In genomic region chr6:163751032-163751525, GRCh38 we compare ENCODE assay signal across 15 cellular contexts.
DNase-seq lines count a peak whose midpoint lies in the region; ATAC-seq, FAIRE-seq and TF ChIP-seq lines count a peak whose summit lies in the region.
"Had no signal": no experiment of that assay in that cellular context is flagged by ENCODE, and none has a peak within 500 bp of the region (broad histone marks: within the 10 kb centered on the region; RNA-seq: fewer than 3 reads in every experiment).

No MANE protein-coding gene starts in this region.

- no peak for TF ChIP-seq RAD21 in GM12878 (IDR thresholded peaks at IDR 0.05; ENCODE audit: insufficient read depth, low read depth, low read length)
- TF ChIP-seq RAD21 in HepG2 (CRISPR knock-in tag; IDR thresholded peaks at IDR 0.05): no peak

- BruUV-seq in GM12878 (replicated peaks; lab: Mats Ljungman, UMichigan): no TSS peak
- BruUV-seq in HepG2 (replicated peaks; lab: Mats Ljungman, UMichigan): no TSS peak

- H3K36me3 ChIP-seq in heart left ventricle: no peaks in the 10 kb centered on the region
- H3K36me3 ChIP-seq in GM12878 (ENCODE audit: control insufficient read depth in 2 of 2, insufficient read depth in 2 of 2, low read length in 1 of 2): no peaks in the 10 kb centered on the region
- H3K36me3 ChIP-seq in lower lobe of right lung: no peaks in the 10 kb centered on the region
- H3K36me3 ChIP-seq in upper lobe of right lung: no peaks in the 10 kb centered on the region
- no peaks in the 10 kb centered on the region for H3K36me3 ChIP-seq in HepG2 (replicated peaks in 1 of 2; ENCODE audit: control insufficient read depth in 1 of 2, insufficient read depth in 2 of 2, low read length in 2 of 2)
- H3K36me3 ChIP-seq: neutrophil had no signal

- TF ChIP-seq POLR2A in heart left ventricle (IDR thresholded peaks at IDR 0.05): no peak
- no peak for TF ChIP-seq POLR2A in GM12878 (IDR thresholded peaks at IDR 0.05; ENCODE audit: low read depth, low read length)
- TF ChIP-seq POLR2A in HepG2 (IDR thresholded peaks at IDR 0.05; ENCODE audit: insufficient read depth in 1 of 2, low read depth in 2 of 2, low read length in 2 of 2): no peak

- ATAC-seq in heart left ventricle (peak in 2 of 4 donors; percentile 16 to 37), GM12878 (no peak), lower lobe of right lung (peak; percentile 34 to 56), upper lobe of right lung (peak; percentile 68), HepG2 (no peak)
- ATAC-seq: HCT116, left colon had no signal

- H3K4me2 ChIP-seq in GM12878 (ENCODE audit: control insufficient read depth, insufficient read depth) (0 out of 2 replicates have a peak overlapping the region, but pooled peaks have one; percentile 13), HepG2 (ENCODE audit: low read depth, low read length) (no peak overlapping the region)

- H3K27me3 ChIP-seq in heart left ventricle (no peaks in the 10 kb centered on the region), GM12878 (replicated peaks in 1 of 2; ENCODE audit: control insufficient read depth in 2 of 2, insufficient read depth in 2 of 2, low read length in 1 of 2) (no peaks in the 10 kb centered on the region), lower lobe of right lung (ENCODE audit: low read depth) (no peaks in the 10 kb centered on the region), upper lobe of right lung (no peaks in the 10 kb centered on the region), HepG2 (ENCODE audit: control insufficient read depth in 1 of 2, insufficient read depth in 2 of 2, low read length in 2 of 2) (peaks cover 3 to 10% of the 10 kb centered on the region in 2 experiments; a peak in 2 of 5 replicates)

- H2AFZ ChIP-seq in GM12878 (ENCODE audit: control insufficient read depth, low read depth, low read length) (0 out of 2 replicates have a peak overlapping the region, but pooled peaks have one; percentile 11), HepG2 (ENCODE audit: low read length) (no peak overlapping the region)

- in situ Hi-C loops in GM12878 (cut with MboI) (no loop called here), HepG2 (cut with HindIII; ENCODE audit: extremely low pct_ligation_motif_present, low pct_unique_long_range_greater_than_20kb) (no loop called here)

- no peaks in the 10 kb centered on the region for H4K20me1 ChIP-seq in GM12878 (ENCODE audit: control insufficient read depth, insufficient read depth)
- no peaks in the 10 kb centered on the region for H4K20me1 ChIP-seq in HepG2 (ENCODE audit: insufficient read depth, low read length)

- RAD21 ChIA-PET in GM12878 (lab: Charles Lee; ENCODE audit: unreplicated experiment): no interaction called here

- TF ChIP-seq EP300 in GM12878 (IDR thresholded peaks at IDR 0.05; ENCODE audit: borderline replicate concordance in 1 of 2, control insufficient read depth in 1 of 2, low read depth in 2 of 2, low read length in 2 of 2) (no peak), HepG2 (IDR thresholded peaks at IDR 0.05; ENCODE audit: low read depth in 2 of 2, low read length in 2 of 2) (no peak), HepG2 (CRISPR knock-in tag; IDR thresholded peaks at IDR 0.05; ENCODE audit: borderline replicate concordance) (no peak)

- H3K9me3 ChIP-seq in heart left ventricle (peaks cover 0 to 7% (median 0%) of the 10 kb centered on the region in 12 donors), GM12878 (replicated peaks; ENCODE audit: control insufficient read depth, insufficient read depth, low read length) (peaks cover 3% of the 10 kb centered on the region; the same call in 2 of the 3 replicates), lower lobe of right lung (no peaks in the 10 kb centered on the region), upper lobe of right lung (no peaks in the 10 kb centered on the region), HepG2 (ENCODE audit: low read length) (no peaks in the 10 kb centered on the region)
- H3K9me3 ChIP-seq: neutrophil had no signal

- H3K4me3 ChIP-seq in heart left ventricle (no peak overlapping the region), GM12878 (no peak overlapping the region), lower lobe of right lung (no peak overlapping the region), upper lobe of right lung (no peak overlapping the region), HepG2 (replicated peaks in 1 of 3; ENCODE audit: insufficient read depth in 1 of 3, low read depth in 2 of 3, low read length in 3 of 3) (no peak overlapping the region)

- H3K9ac ChIP-seq in GM12878 (ENCODE audit: control insufficient read depth, insufficient read depth, low read length) (no peak overlapping the region), HepG2 (ENCODE audit: insufficient read depth, low read depth, low read length) (no peak overlapping the region)

- H3K79me2 ChIP-seq in GM12878 (ENCODE audit: control insufficient read depth, insufficient read depth, low read length) (no peaks in the 10 kb centered on the region), HepG2 (ENCODE audit: insufficient read depth, low read length) (no peaks in the 10 kb centered on the region)

- no peak for DNase-seq in heart left ventricle
- DNase-seq in cardiac septum (ENCODE audit: low spot score): no peak
- no peak for DNase-seq in GM12878 (ENCODE audit: low read depth, low spot score)
- DNase-seq in lower lobe of right lung: peak; percentile 71
- DNase-seq in upper lobe of right lung: peak; percentile 77
- no peak for DNase-seq in HepG2 (ENCODE audit: low spot score)
- no peak for DNase-seq in NCI-H2196 treated with DMSO at 0.1 percent for 48 hours (lab: John Stamatoyannopoulos, UW; ENCODE audit: unreplicated experiment)
- DNase-seq in dedifferentiated amniotic fluid mesenchymal stem cell (ENCODE audit: extremely low spot score): no peak
- DNase-seq: DND-41; effector CD4-positive, alpha-beta T cell; left colon; NCI-H1048; NCI-H345 had no signal

- no peak for TF ChIP-seq CTCF in heart left ventricle (IDR thresholded peaks at IDR 0.05)
- no peak for TF ChIP-seq CTCF in GM12878 (IDR thresholded peaks at IDR 0.05 in 2 of 3, conservative IDR thresholded peaks at IDR 0.05 in 1 of 3; ENCODE audit: control insufficient read depth in 2 of 3, extremely low read depth in 1 of 3, insufficient read depth in 1 of 3, low read depth in 3 of 3, low read length in 3 of 3)
- TF ChIP-seq CTCF in lower lobe of right lung (IDR thresholded peaks at IDR 0.05): no peak
- TF ChIP-seq CTCF in upper lobe of right lung (IDR thresholded peaks at IDR 0.05): no peak
- no peak for TF ChIP-seq CTCF in HepG2 (CRISPR knock-in tag; IDR thresholded peaks at IDR 0.05)

- 38 to 54% (median 53%) methylated on average over 18 of the region's 18 CpGs for WGBS in heart left ventricle, 4 donors
- 56% methylated on average over 17 of the region's 18 CpGs for WGBS in GM12878 (ENCODE audit: insufficient coverage, insufficient replicate concordance, low lambda C conversion rate, missing lambda C conversion rate)
- WGBS in HepG2 (ENCODE audit: low lambda C conversion rate): 62% methylated on average over 18 of the region's 18 CpGs

- H3K4me1 ChIP-seq in heart left ventricle: peaks cover 0 to 30% (median 8%) of the 10 kb centered on the region in 12 donors
- H3K4me1 ChIP-seq in GM12878 (ENCODE audit: control insufficient read depth, insufficient read depth, low read length): peaks cover 12% of the 10 kb centered on the region
- H3K4me1 ChIP-seq in lower lobe of right lung: no peaks in the 10 kb centered on the region
- peaks cover 5% of the 10 kb centered on the region for H3K4me1 ChIP-seq in upper lobe of right lung
- no peaks in the 10 kb centered on the region for H3K4me1 ChIP-seq in HepG2 (ENCODE audit: insufficient read depth, low read length)

- H3K27ac ChIP-seq in heart left ventricle (peak overlapping the region in 8 of 12 donors; percentile 1 to 87 (median 59)), GM12878 (ENCODE audit: control insufficient read depth, insufficient read depth) (no peak overlapping the region), lower lobe of right lung (no peak overlapping the region), upper lobe of right lung (peak overlapping the region; percentile 6), HepG2 (ENCODE audit: extremely low read length, insufficient read depth, low read length) (no peak overlapping the region)
- H3K27ac ChIP-seq: neutrophil had no signal

- POLR2A ChIA-PET in GM12878 (lab: Charles Lee): no interaction called here
- POLR2A ChIA-PET in HepG2 (lab: Yijun Ruan, JAX): no interaction called here

- CTCF ChIA-PET in GM12878 (lab: Yijun Ruan, JAX): no interaction called here
- CTCF ChIA-PET in HepG2 (lab: Yijun Ruan, JAX; ENCODE audit: low intra/inter-chr PET ratio, low total read pairs): no interaction called here

- SMC1A ChIA-PET in GM12878 (lab: Charles Lee; ENCODE audit: uncharacterized antibody, unreplicated experiment): no interaction called here

- intact Hi-C loops in heart left ventricle (cut with DNase I): no loop called here
- intact Hi-C loops in cardiac septum (cut with DNase I): no loop called here
- intact Hi-C loops in GM12878 (cut with micrococcal nuclease; ENCODE audit: unreplicated experiment): no loop called here
- intact Hi-C loops in lower lobe of right lung (cut with DNase I): no loop called here
- intact Hi-C loops in upper lobe of right lung (cut with DNase I): no loop called here
- intact Hi-C loops in HepG2 (cut with micrococcal nuclease; ENCODE audit: unreplicated experiment): no loop called here

- FAIRE-seq in GM12878 (lab: Jason Lieb, UNC) (no peak), HepG2 (lab: Jason Lieb, UNC) (no peak)

TF ChIP-seq in GM12878, 131 proteins besides CTCF, POLR2A, EP300 and RAD21:
- TF ChIP-seq PAX5 (IDR thresholded peaks at IDR 0.05; ENCODE audit: borderline replicate concordance, low read depth, low read length) (no peak), RUNX3 (IDR thresholded peaks at IDR 0.05; ENCODE audit: low read length) (peak; percentile 32; the same call in 1 of the 2 replicates), LARP7 (IDR thresholded peaks at IDR 0.05) (no peak)

TF ChIP-seq in HepG2, 621 proteins besides CTCF, POLR2A, EP300 and RAD21 (continues in another document):
- TF ChIP-seq KDM5A (IDR thresholded peaks at IDR 0.05; ENCODE audit: borderline replicate concordance, low read length): no peak
- TF ChIP-seq ZNF660 (CRISPR knock-in tag; IDR thresholded peaks at IDR 0.05; ENCODE audit: borderline replicate concordance, low read depth): no peak
- TF ChIP-seq ZNF580 (CRISPR knock-in tag; IDR thresholded peaks at IDR 0.05; ENCODE audit: borderline replicate concordance, low read depth): no peak
- no peak for TF ChIP-seq RFX5 (IDR thresholded peaks at IDR 0.05; ENCODE audit: low read depth, low read length)
- no peak for TF ChIP-seq REL (CRISPR knock-in tag; conservative IDR thresholded peaks at IDR 0.05)
- no peak for TF ChIP-seq ATF7 (IDR thresholded peaks at IDR 0.05)
- TF ChIP-seq ATF7 (CRISPR knock-in tag; IDR thresholded peaks at IDR 0.05): no peak
- TF ChIP-seq YEATS4 (CRISPR knock-in tag; IDR thresholded peaks at IDR 0.05; ENCODE audit: borderline replicate concordance): no peak

Comparison
In these comparisons a context has a peak if more than half of its experiments do, and no peak if none do; other contexts are left out.
1. ATAC-seq: peak in lower lobe of right lung (2 of 2) and upper lobe of right lung (single experiment); none in GM12878 (single experiment) and HepG2 (single experiment).
2. DNase-seq: peak in lower lobe of right lung (single experiment) and upper lobe of right lung (single experiment); none in heart left ventricle (0 of 5), cardiac septum (single experiment), GM12878 (single experiment), HepG2 (single experiment), NCI-H2196 treated with DMSO at 0.1 percent for 48 hours (single experiment) and dedifferentiated amniotic fluid mesenchymal stem cell (single experiment).
3. H3K27ac ChIP-seq: peak in heart left ventricle (8 of 12) and upper lobe of right lung (single experiment); none in GM12878 (single experiment), lower lobe of right lung (single experiment) and HepG2 (single experiment).